Comparison of ENCODE assay signal across 9 cellular contexts in the genomic region with DNA sequence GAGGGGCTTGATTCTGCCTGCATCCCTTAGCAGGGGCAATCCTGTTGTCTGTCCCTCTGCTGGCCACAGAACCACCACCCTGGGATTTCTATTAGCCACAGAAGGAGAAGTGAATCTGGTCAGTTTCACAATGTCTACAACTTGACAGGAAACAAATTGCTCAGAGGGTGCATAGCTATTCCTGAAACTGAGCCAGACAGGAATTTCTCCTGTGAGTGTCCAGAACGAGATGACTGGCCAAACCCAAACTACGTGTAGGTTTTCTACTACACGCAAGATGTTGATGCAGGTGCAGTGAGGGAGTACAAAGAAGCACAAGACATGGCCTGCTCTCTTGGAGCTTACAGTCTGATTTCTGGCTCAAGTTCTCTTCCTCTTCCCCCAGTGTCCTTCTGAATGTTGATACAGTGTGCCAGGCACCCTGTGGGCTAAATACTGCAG.
DNase-seq lines count a peak whose midpoint lies in the region; ATAC-seq, FAIRE-seq and TF ChIP-seq lines count a peak whose summit lies in the region.
"Had no signal": no experiment of that assay in that cellular context is flagged by ENCODE, and none has a peak within 500 bp of the region (broad histone marks: within the 10 kb centered on the region; RNA-seq: fewer than 3 reads in every experiment).

No MANE protein-coding gene starts in this region.

- no peak overlapping the region for H3K27ac Mint-ChIP-seq in activated naive CD4-positive, alpha-beta T cell treated with anti-CD3 and anti-CD28 coated beads for 36 hours
- no peak overlapping the region for H3K27ac Mint-ChIP-seq in stimulated activated naive B cell treated with anti-CD40 and anti-IgM and Interleukin-4, amounts not matched to agents 10 μg/mL and 1 μg/mL and 100 μg/mL, for 72 hours

- no peak; a peak in 1 of 6 replicates for TF ChIP-seq CTCF in GM12878 (IDR thresholded peaks at IDR 0.05 in 2 of 3, conservative IDR thresholded peaks at IDR 0.05 in 1 of 3; ENCODE audit: control insufficient read depth in 2 of 3, extremely low read depth in 1 of 3, insufficient read depth in 1 of 3, low read depth in 3 of 3, low read length in 3 of 3)
- TF ChIP-seq CTCF in WERI-Rb-1 (IDR thresholded peaks at IDR 0.05; ENCODE audit: low read depth, low read length), result no peak

- no peaks in the 10 kb centered on the region for H3K79me2 ChIP-seq in GM12878 (ENCODE audit: control insufficient read depth, insufficient read depth, low read length)

- TF ChIP-seq RAD21 in GM12878 (IDR thresholded peaks at IDR 0.05; ENCODE audit: insufficient read depth, low read depth, low read length), result no peak

- POLR2A ChIA-PET in GM12878 (lab: Charles Lee), result no interaction called here

- peaks cover 33% of the 10 kb centered on the region for H3K27me3 Mint-ChIP-seq in activated naive CD4-positive, alpha-beta T cell treated with anti-CD3 and anti-CD28 coated beads for 36 hours (ENCODE audit: low read depth)
- H3K27me3 Mint-ChIP-seq in stimulated activated naive B cell treated with anti-CD40 and anti-IgM and Interleukin-4, amounts not matched to agents 10 μg/mL and 1 μg/mL and 100 μg/mL, for 72 hours, result peaks cover 37 to 44% of the 10 kb centered on the region in 2 donors

- DNase-seq in activated naive CD4-positive, alpha-beta T cell treated with anti-CD3 and anti-CD28 coated beads for 36 hours, result peak; percentile 16
- no peak for DNase-seq in activated naive CD4-positive, alpha-beta T cell (lab: John Stamatoyannopoulos, UW)
- DNase-seq in GM12878 (ENCODE audit: low read depth, low spot score) (peak; percentile 82), WERI-Rb-1 (no peak), NCI-H2081 treated with DMSO at 0.1 percent for 48 hours (lab: John Stamatoyannopoulos, UW) (no peak), COR-L47 (lab: John Stamatoyannopoulos, UW) (no peak)
- peak; percentile 43 for DNase-seq in stimulated activated naive B cell treated with anti-CD40 and anti-IgM and Interleukin-4, amounts not matched to agents 10 μg/mL and 1 μg/mL and 100 μg/mL, for 72 hours

- WGBS in GM12878 (ENCODE audit: insufficient coverage, insufficient replicate concordance, low lambda C conversion rate, missing lambda C conversion rate), result 2% methylated on average over 3 of the region's 3 CpGs

- H3K27me3 ChIP-seq in GM12878 (replicated peaks in 1 of 2; ENCODE audit: control insufficient read depth in 2 of 2, insufficient read depth in 2 of 2, low read length in 1 of 2) (no peaks in the 10 kb centered on the region), WERI-Rb-1 (ENCODE audit: insufficient read depth, low read depth, severe bottlenecking) (no peaks in the 10 kb centered on the region)

- peak; percentile 33 for ATAC-seq in HG03175 (IDR thresholded peaks at IDR 0.05; ENCODE audit: unreplicated experiment)
- peak; percentile 64 for ATAC-seq in GM12878
- ATAC-seq in stimulated activated naive B cell treated with anti-CD40 and anti-IgM and Interleukin-4, amounts not matched to agents 10 μg/mL and 1 μg/mL and 100 μg/mL, for 72 hours (replicated peaks), result peak; percentile 72 to 78

- H3K27ac ChIP-seq in GM12878 (ENCODE audit: control insufficient read depth, insufficient read depth) (peak overlapping the region; percentile 39; the same call in 1 of the 2 replicates), WERI-Rb-1 (no peak overlapping the region)
- H3K27ac ChIP-seq: 22Rv1 had no signal

- SMC1A ChIA-PET in GM12878 (lab: Charles Lee; ENCODE audit: uncharacterized antibody, unreplicated experiment), result interaction anchor here (1.6 kb wide), 1 partner anchor 7 kb away, joined by 5 read pairs; no protein-coding TSS in a partner anchor

- in situ Hi-C loops in GM12878 (cut with MboI), result no loop called here

- intact Hi-C loops in activated naive CD4-positive, alpha-beta T cell treated with anti-CD3 and anti-CD28 coated beads for 36 hours (cut with micrococcal nuclease), result loop anchor here (5.0 kb wide), 2 partner anchors 200 to 305 kb away; partner anchors contain the start of gene CLIP4
- intact Hi-C loops in GM12878 (cut with micrococcal nuclease; ENCODE audit: unreplicated experiment), result loop anchor here (10.0 kb wide), 2 partner anchors 268 to 408 kb away; no protein-coding TSS in a partner anchor

- H4K20me1 ChIP-seq in GM12878 (ENCODE audit: control insufficient read depth, insufficient read depth), result no peaks in the 10 kb centered on the region

- H3K4me3 ChIP-seq in GM12878 (no peak overlapping the region), WERI-Rb-1 (ENCODE audit: low read depth, low read length) (no peak overlapping the region)

- peak overlapping the region; percentile 33; the same call in 1 of the 2 replicates for H3K4me2 ChIP-seq in GM12878 (ENCODE audit: control insufficient read depth, insufficient read depth)

- H3K4me1 ChIP-seq in GM12878 (ENCODE audit: control insufficient read depth, insufficient read depth, low read length), result peaks cover 39% of the 10 kb centered on the region

- FAIRE-seq in GM12878 (lab: Jason Lieb, UNC), result peak; percentile 68

- no peaks in the 10 kb centered on the region for H3K9me3 Mint-ChIP-seq in activated naive CD4-positive, alpha-beta T cell treated with anti-CD3 and anti-CD28 coated beads for 36 hours
- peaks cover 0 to 1% of the 10 kb centered on the region in 2 donors for H3K9me3 Mint-ChIP-seq in stimulated activated naive B cell treated with anti-CD40 and anti-IgM and Interleukin-4, amounts not matched to agents 10 μg/mL and 1 μg/mL and 100 μg/mL, for 72 hours

- H3K9me3 ChIP-seq in GM12878 (replicated peaks; ENCODE audit: control insufficient read depth, insufficient read depth, low read length) (peaks cover 10% of the 10 kb centered on the region; the same call in 2 of the 3 replicates), WERI-Rb-1 (ENCODE audit: severe bottlenecking) (no peaks in the 10 kb centered on the region)

- H3K36me3 Mint-ChIP-seq in activated naive CD4-positive, alpha-beta T cell treated with anti-CD3 and anti-CD28 coated beads for 36 hours (ENCODE audit: low read depth), result no peaks in the 10 kb centered on the region
- no peaks in the 10 kb centered on the region for H3K36me3 Mint-ChIP-seq in stimulated activated naive B cell treated with anti-CD40 and anti-IgM and Interleukin-4, amounts not matched to agents 10 μg/mL and 1 μg/mL and 100 μg/mL, for 72 hours

- H3K9ac ChIP-seq in GM12878 (ENCODE audit: control insufficient read depth, insufficient read depth, low read length), result no peak overlapping the region

- no peak for TF ChIP-seq POLR2A in GM12878 (IDR thresholded peaks at IDR 0.05; ENCODE audit: low read depth, low read length)

- RAD21 ChIA-PET in GM12878 (lab: Charles Lee; ENCODE audit: unreplicated experiment), result no interaction called here

- CTCF ChIA-PET in activated naive CD4-positive, alpha-beta T cell treated with anti-CD3 and anti-CD28 coated beads for 36 hours (lab: Charles Lee), result interaction anchor here (1.1 to 1.2 kb wide), 2 partner anchors 8 to 105 kb away, joined by 3 to 10 read pairs; no protein-coding TSS in a partner anchor
- CTCF ChIA-PET in GM12878 (lab: Yijun Ruan, JAX), result interaction anchor here (0.6 to 1.7 kb wide), 3 partner anchors 8 to 251 kb away, joined by 3 to 14 read pairs (median 3); no protein-coding TSS in a partner anchor

- H3K4me1 Mint-ChIP-seq in activated naive CD4-positive, alpha-beta T cell treated with anti-CD3 and anti-CD28 coated beads for 36 hours (ENCODE audit: low read depth), result peaks cover 37% of the 10 kb centered on the region
- H3K4me1 Mint-ChIP-seq in stimulated activated naive B cell treated with anti-CD40 and anti-IgM and Interleukin-4, amounts not matched to agents 10 μg/mL and 1 μg/mL and 100 μg/mL, for 72 hours, result peaks cover 27 to 37% of the 10 kb centered on the region in 2 donors

- H2AFZ ChIP-seq in GM12878 (ENCODE audit: control insufficient read depth, low read depth, low read length), result no peak overlapping the region

- no peaks in the 10 kb centered on the region for H3K36me3 ChIP-seq in GM12878 (ENCODE audit: control insufficient read depth in 2 of 2, insufficient read depth in 2 of 2, low read length in 1 of 2)
- no peaks in the 10 kb centered on the region for H3K36me3 ChIP-seq in WERI-Rb-1

- BruUV-seq in GM12878 (replicated peaks; lab: Mats Ljungman, UMichigan), result no TSS peak

- H3K4me3 Mint-ChIP-seq in activated naive CD4-positive, alpha-beta T cell treated with anti-CD3 and anti-CD28 coated beads for 36 hours, result no peak overlapping the region
- H3K4me3 Mint-ChIP-seq in stimulated activated naive B cell treated with anti-CD40 and anti-IgM and Interleukin-4, amounts not matched to agents 10 μg/mL and 1 μg/mL and 100 μg/mL, for 72 hours, result peak overlapping the region in 1 of 2 donors; percentile 26

- peak in 1 of 2 experiments; percentile 39; a peak in 1 of 4 replicates for TF ChIP-seq EP300 in GM12878 (IDR thresholded peaks at IDR 0.05; ENCODE audit: borderline replicate concordance in 1 of 2, control insufficient read depth in 1 of 2, low read depth in 2 of 2, low read length in 2 of 2)

TF ChIP-seq in GM12878, 131 proteins besides CTCF, POLR2A, EP300 and RAD21 (continues in another document):
- TF ChIP-seq SPI1 (IDR thresholded peaks at IDR 0.05; ENCODE audit: borderline replicate concordance, insufficient read depth, low read depth, low read length), result peak; percentile 93
- TF ChIP-seq ETV6 (conservative IDR thresholded peaks at IDR 0.05 in 1 of 2, IDR thresholded peaks at IDR 0.05 in 1 of 2; ENCODE audit: borderline replicate concordance in 1 of 2, low read depth in 1 of 2), result peak in 1 of 2 experiments; percentile 90; a peak in 2 of 4 replicates
- TF ChIP-seq YY1 (IDR thresholded peaks at IDR 0.05; ENCODE audit: low read depth, low read length), result 0 out of 2 replicates have a peak, but pooled peaks have one; percentile 21
- no peak for TF ChIP-seq GABPA (IDR thresholded peaks at IDR 0.05; ENCODE audit: low read depth)
- TF ChIP-seq FOXM1 (IDR thresholded peaks at IDR 0.05; ENCODE audit: low read depth, low read length), result peak; percentile 93
- TF ChIP-seq EED (IDR thresholded peaks at IDR 0.05; ENCODE audit: low read depth), result peak; percentile 100
- TF ChIP-seq POU2F2 (IDR thresholded peaks at IDR 0.05; ENCODE audit: borderline replicate concordance, low read depth, low read length), result peak; percentile 60; the same call in 1 of the 3 replicates
- TF ChIP-seq CBFB (IDR thresholded peaks at IDR 0.05; ENCODE audit: low read depth), result peak; percentile 90
- TF ChIP-seq, protein P1, sequence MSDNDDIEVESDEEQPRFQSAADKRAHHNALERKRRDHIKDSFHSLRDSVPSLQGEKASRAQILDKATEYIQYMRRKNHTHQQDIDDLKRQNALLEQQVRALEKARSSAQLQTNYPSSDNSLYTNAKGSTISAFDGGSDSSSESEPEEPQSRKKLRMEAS (IDR thresholded peaks at IDR 0.05; ENCODE audit: low read depth, low read length), result no peak
- TF ChIP-seq IKZF1 (conservative IDR thresholded peaks at IDR 0.05), result peak; percentile 60
- no peak for TF ChIP-seq SREBF2 (IDR thresholded peaks at IDR 0.05; ENCODE audit: low read length)
- no peak for TF ChIP-seq RCOR1 (conservative IDR thresholded peaks at IDR 0.05; ENCODE audit: low read depth, low read length)
- peak; percentile 98 for TF ChIP-seq CBX5 (IDR thresholded peaks at IDR 0.05; ENCODE audit: low read depth)

Comparison
In these comparisons a context has a peak if more than half of its experiments do, and no peak if none do; other contexts are left out.
1. DNase-seq: peak in activated naive CD4-positive, alpha-beta T cell treated with anti-CD3 and anti-CD28 coated beads for 36 hours (single experiment), GM12878 (single experiment) and stimulated activated naive B cell treated with anti-CD40 and anti-IgM and Interleukin-4, amounts not matched to agents 10 μg/mL and 1 μg/mL and 100 μg/mL, for 72 hours (single experiment); none in activated naive CD4-positive, alpha-beta T cell (0 of 4), WERI-Rb-1 (single experiment), NCI-H2081 treated with DMSO at 0.1 percent for 48 hours (single experiment) and COR-L47 (single experiment).
2. Peak in every context shown above with its lines, with median percentiles within 50 percentile points of each other: ATAC-seq.